ENCODE assay signal across 6 cellular contexts in the genomic region with DNA sequence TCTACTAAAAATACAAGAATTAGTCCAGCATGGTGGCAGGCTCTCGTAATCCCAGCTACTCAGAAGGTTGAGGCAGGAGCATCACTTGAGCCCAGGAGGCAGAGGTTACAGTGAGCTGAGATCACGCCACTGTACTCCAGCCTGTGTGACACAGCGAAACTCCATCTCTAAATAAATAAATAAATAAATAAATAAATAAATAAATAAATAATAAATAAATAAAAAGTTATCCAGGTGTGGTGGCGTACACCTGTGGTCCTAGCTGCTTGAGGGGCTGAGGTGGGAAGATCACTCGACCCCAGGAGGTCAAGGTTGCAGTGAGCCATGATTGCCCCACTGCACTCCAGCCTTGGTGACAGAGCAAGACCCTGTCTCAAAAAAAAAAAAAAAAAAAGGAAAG. TPM values are rescaled to one million over a fixed set of nuclear protein-coding genes. Genes with fewer than 3 reads are reported as not detected.
"Had no signal": no experiment of that assay in that cellular context is flagged by ENCODE, and none has a peak within 500 bp of the region (broad histone marks: within the 10 kb centered on the region; RNA-seq: fewer than 3 reads in every experiment).

No MANE protein-coding gene starts in this region.

RNA-seq across cellular contexts. Expression of gene CD160, which starts 0.8 kb away (rescaled TPM):
- total RNA-seq: LHCN-M2, MCF 10A, NCI-H460, PC-3, Right ventricle myocardium superior had no signal
- polyA plus RNA-seq: SK-N-SH had no signal

RNA-seq across cellular contexts. Expression of gene PDZK1, which starts 11.3 kb away (rescaled TPM):
- total RNA-seq: Right ventricle myocardium superior had no signal
